Comparison of ENCODE assay signal across 1 cellular context in genomic region chr18:51133580-51134160, GRCh38.
TF ChIP-seq lines count a peak whose summit lies in the region.

No MANE protein-coding gene starts in this region.

TF ChIP-seq in HepG2, 621 proteins besides CTCF, POLR2A, EP300 and RAD21 (continued from another document and continues in another):
- no peak for TF ChIP-seq ZFP91 (CRISPR knock-in tag; IDR thresholded peaks at IDR 0.05; ENCODE audit: borderline replicate concordance)
- TF ChIP-seq KAT8 (CRISPR knock-in tag; IDR thresholded peaks at IDR 0.05), result no peak
- TF ChIP-seq SNAPC5 (CRISPR knock-in tag; IDR thresholded peaks at IDR 0.05; ENCODE audit: borderline replicate concordance), result no peak
- no peak for TF ChIP-seq TCF12 (IDR thresholded peaks at IDR 0.05)
- TF ChIP-seq TCF12 (CRISPR knock-in tag; IDR thresholded peaks at IDR 0.05), result no peak
- no peak for TF ChIP-seq CSRNP2 (CRISPR knock-in tag; conservative IDR thresholded peaks at IDR 0.05; ENCODE audit: low read depth)
- TF ChIP-seq ZNF282 (IDR thresholded peaks at IDR 0.05; ENCODE audit: partially characterized antibody), result no peak
- TF ChIP-seq CHD2 (IDR thresholded peaks at IDR 0.05; ENCODE audit: low read depth, low read length), result no peak
- TF ChIP-seq HNRNPH1 (optimal IDR thresholded peaks at IDR 0.05; ENCODE audit: low read depth, low read length), result no peak
- no peak for TF ChIP-seq PTBP1 (IDR thresholded peaks at IDR 0.05; ENCODE audit: low read depth, low read length, poor library complexity, severe bottlenecking)
- no peak for TF ChIP-seq ZSCAN9 (CRISPR knock-in tag; IDR thresholded peaks at IDR 0.05; ENCODE audit: borderline replicate concordance)
- TF ChIP-seq ZGPAT (CRISPR knock-in tag; IDR thresholded peaks at IDR 0.05), result peak; percentile 39; the same call in 1 of the 2 replicates
- no peak for TF ChIP-seq ZNF275 (CRISPR knock-in tag; IDR thresholded peaks at IDR 0.05; ENCODE audit: borderline replicate concordance)
- no peak for TF ChIP-seq RERE (CRISPR knock-in tag; IDR thresholded peaks at IDR 0.05; ENCODE audit: low read depth)
- no peak for TF ChIP-seq PCBP2 (optimal IDR thresholded peaks at IDR 0.05; ENCODE audit: low read depth, low read length, poor library complexity, severe bottlenecking)
- TF ChIP-seq ZNF512B (CRISPR knock-in tag; IDR thresholded peaks at IDR 0.05; ENCODE audit: borderline replicate concordance), result no peak
- no peak for TF ChIP-seq ZNF724P (CRISPR knock-in tag; IDR thresholded peaks at IDR 0.05; ENCODE audit: borderline replicate concordance)
- TF ChIP-seq RNF219 (CRISPR knock-in tag; IDR thresholded peaks at IDR 0.05), result no peak
- TF ChIP-seq PAF1 (CRISPR knock-in tag; IDR thresholded peaks at IDR 0.05), result no peak
- no peak for TF ChIP-seq PHF20 (CRISPR knock-in tag; IDR thresholded peaks at IDR 0.05)
- TF ChIP-seq FUBP1 (CRISPR knock-in tag; IDR thresholded peaks at IDR 0.05; ENCODE audit: borderline replicate concordance), result no peak
- TF ChIP-seq SRSF4 (IDR thresholded peaks at IDR 0.05; ENCODE audit: low read depth, low read length, poor library complexity, severe bottlenecking), result no peak
- no peak for TF ChIP-seq ZFP36L2 (CRISPR knock-in tag; IDR thresholded peaks at IDR 0.05)
- TF ChIP-seq DMAP1 (CRISPR knock-in tag; IDR thresholded peaks at IDR 0.05), result no peak
- no peak for TF ChIP-seq IKZF1 (IDR thresholded peaks at IDR 0.05)
- TF ChIP-seq AGO1 (IDR thresholded peaks at IDR 0.05; ENCODE audit: low read depth, low read length, poor library complexity, severe bottlenecking), result no peak
- no peak for TF ChIP-seq ZNF207 (IDR thresholded peaks at IDR 0.05; ENCODE audit: borderline replicate concordance)
- TF ChIP-seq NFKBIZ (CRISPR knock-in tag; IDR thresholded peaks at IDR 0.05), result no peak
- TF ChIP-seq CERS6 (CRISPR knock-in tag; IDR thresholded peaks at IDR 0.05), result no peak
- peak; percentile 46 for TF ChIP-seq HMG20A (CRISPR knock-in tag; IDR thresholded peaks at IDR 0.05; ENCODE audit: borderline replicate concordance)
- TF ChIP-seq MTERF4 (CRISPR knock-in tag; IDR thresholded peaks at IDR 0.05), result no peak
- TF ChIP-seq ZSCAN25 (CRISPR knock-in tag; IDR thresholded peaks at IDR 0.05), result no peak
- no peak for TF ChIP-seq ZNF441 (CRISPR knock-in tag; IDR thresholded peaks at IDR 0.05; ENCODE audit: borderline replicate concordance)
- no peak for TF ChIP-seq ZNF180 (CRISPR knock-in tag; IDR thresholded peaks at IDR 0.05; ENCODE audit: borderline replicate concordance, low read depth)
- TF ChIP-seq ZFP37 (CRISPR knock-in tag; IDR thresholded peaks at IDR 0.05; ENCODE audit: borderline replicate concordance), result no peak
- TF ChIP-seq BRCA1 (CRISPR knock-in tag; IDR thresholded peaks at IDR 0.05), result no peak
